Comparison of ENCODE assay signal across 1 cellular context in genomic region chr19:57477191-57478008, GRCh38.
TF ChIP-seq lines count a peak whose summit lies in the region.

TSS of gene ZNF772 (minus strand) at chr19:57477566. CDS start at chr19:57477309, 257 bp downstream.

TF ChIP-seq in K562, 482 proteins besides CTCF, POLR2A, EP300 and RAD21 (continued from another document and continues in another):
- TF ChIP-seq CHD7 (IDR thresholded peaks at IDR 0.05; ENCODE audit: low read depth, low read length) (no peak), ZNF609 (CRISPR knock-in tag; IDR thresholded peaks at IDR 0.05; ENCODE audit: borderline replicate concordance) (no peak), KAT8 (IDR thresholded peaks at IDR 0.05; ENCODE audit: low read depth) (0 out of 2 replicates have a peak, but pooled peaks have one; percentile 60), GMEB1 (CRISPR knock-in tag; IDR thresholded peaks at IDR 0.05) (peak; percentile 65), MBD2 (IDR thresholded peaks at IDR 0.05; ENCODE audit: borderline replicate concordance, low read depth) (peak; percentile 89), RBM17 (IDR thresholded peaks at IDR 0.05; ENCODE audit: borderline replicate concordance, low read depth, low read length) (no peak), ZNF518B (CRISPR knock-in tag; IDR thresholded peaks at IDR 0.05) (no peak), GABPB1 (CRISPR knock-in tag; IDR thresholded peaks at IDR 0.05) (peak; percentile 88), TFAP4 (CRISPR knock-in tag; IDR thresholded peaks at IDR 0.05; ENCODE audit: borderline replicate concordance) (peak; percentile 72; the same call in 1 of the 2 replicates), ZBTB40 (IDR thresholded peaks at IDR 0.05) (peak; percentile 93), ZBTB40 (CRISPR knock-in tag; IDR thresholded peaks at IDR 0.05) (no peak), HCFC1 (IDR thresholded peaks at IDR 0.05; ENCODE audit: low read depth, low read length) (peak; percentile 82), PHF20 (IDR thresholded peaks at IDR 0.05; ENCODE audit: partially characterized antibody) (peak; percentile 63)
